Comparison of ENCODE assay signal across 8 cellular contexts in genomic region chr15:39801641-39802309, GRCh38. TPM values are rescaled to one million over a fixed set of nuclear protein-coding genes. Genes with fewer than 3 reads are reported as not detected.
DNase-seq lines count a peak whose midpoint lies in the region; ATAC-seq, FAIRE-seq and TF ChIP-seq lines count a peak whose summit lies in the region.

No MANE protein-coding gene starts in this region.

- H2BK15ac ChIP-seq in IMR-90 (ENCODE audit: low read depth, low read length) = no peak overlapping the region

- H3K4me1 ChIP-seq in IMR-90 (ENCODE audit: control insufficient read depth, insufficient read depth, low read length) = peaks cover 3% of the 10 kb centered on the region

- H4K91ac ChIP-seq in IMR-90 (ENCODE audit: insufficient read depth, low read depth, low read length) = no peak overlapping the region

- no peak overlapping the region for H2BK120ac ChIP-seq in IMR-90 (ENCODE audit: low read depth, low read length)

- H2BK5ac ChIP-seq in IMR-90 (ENCODE audit: low read depth, low read length, poor library complexity, severe bottlenecking) = no peak overlapping the region

- H3K4me1 Mint-ChIP-seq in CD14-positive monocyte (peaks cover 23% of the 10 kb centered on the region), neural crest cell (peaks cover 16% of the 10 kb centered on the region)

- peaks cover 38% of the 10 kb centered on the region for H3K9me1 ChIP-seq in IMR-90 (ENCODE audit: insufficient read depth, low read length)

- in situ Hi-C loops in IMR-90 (cut with MboI; ENCODE audit: low sequenced_read_pairs) = no loop called here
- in situ Hi-C loops in astrocyte of the spinal cord (cut with HindIII; ENCODE audit: low sequenced_read_pairs) = no loop called here

- peaks cover 34% of the 10 kb centered on the region for H3K36me3 ChIP-seq in IMR-90 (ENCODE audit: control insufficient read depth, insufficient read depth, low read length)

- BruUV-seq in IMR-90 (replicated peaks; lab: Mats Ljungman, UMichigan) = no TSS peak

- H3K36me3 Mint-ChIP-seq in CD14-positive monocyte (no peaks in the 10 kb centered on the region), neural crest cell (ENCODE audit: low read depth) (no peaks in the 10 kb centered on the region)

- H4K8ac ChIP-seq in IMR-90 (ENCODE audit: low read depth in 2 of 2, low read length in 2 of 2) = no peak overlapping the region

- H3K9me3 ChIP-seq in IMR-90 (ENCODE audit: control insufficient read depth, insufficient read depth, low read length) = no peaks in the 10 kb centered on the region

- no peak overlapping the region for H3K27ac Mint-ChIP-seq in CD14-positive monocyte
- H3K27ac Mint-ChIP-seq in neural crest cell (ENCODE audit: unreplicated experiment) = no peak overlapping the region

- intact Hi-C loops in CD14-positive monocyte (cut with micrococcal nuclease) (no loop called here), IMR-90 (cut with micrococcal nuclease) (no loop called here)

- H3K4me2 ChIP-seq in IMR-90 (ENCODE audit: low read depth, low read length) = no peak overlapping the region

- H3K4ac ChIP-seq in IMR-90 (ENCODE audit: low read depth, low read length) = no peak overlapping the region

- FAIRE-seq in GM18507 (lab: Jason Lieb, UNC) = peak; percentile 78

- no peak overlapping the region for H3K9ac ChIP-seq in IMR-90 (ENCODE audit: low read depth, low read length)

- H3K4me3 ChIP-seq in IMR-90 (ENCODE audit: insufficient read depth, low read depth, low read length) = no peak overlapping the region
- no peak overlapping the region for H3K4me3 ChIP-seq in astrocyte of the spinal cord (ENCODE audit: low read depth, low read length)

- no peak overlapping the region for H3K27ac ChIP-seq in IMR-90 (ENCODE audit: insufficient read depth, low read length)

- no peak overlapping the region for H4K5ac ChIP-seq in IMR-90 (ENCODE audit: low read depth, low read length)

- TF ChIP-seq CTCF in CD14-positive monocyte (IDR thresholded peaks at IDR 0.05) (peak; percentile 25), IMR-90 (conservative IDR thresholded peaks at IDR 0.05; ENCODE audit: low read depth, low read length) (peak; percentile 34), astrocyte of the spinal cord (IDR thresholded peaks at IDR 0.05; ENCODE audit: low read depth, low read length) (peak; percentile 42), neural crest cell (conservative IDR thresholded peaks at IDR 0.05) (peak; percentile 47)

- dilution Hi-C loops in IMR-90 (cut with HindIII; ENCODE audit: low sequenced_read_pairs, unreplicated experiment) = no loop called here

- H3K9me3 Mint-ChIP-seq in CD14-positive monocyte (no peaks in the 10 kb centered on the region), neural crest cell (no peaks in the 10 kb centered on the region)

- H3K4me3 Mint-ChIP-seq in CD14-positive monocyte (no peak overlapping the region), neural crest cell (no peak overlapping the region)

- no peak for TF ChIP-seq POLR2A in IMR-90 (IDR thresholded peaks at IDR 0.05; ENCODE audit: low read depth, low read length)

- peak overlapping the region; percentile 5; the same call in 1 of the 2 replicates for H2AK5ac ChIP-seq in IMR-90 (ENCODE audit: low read depth, low read length)

- no peak for DNase-seq in CD14-positive monocyte (ENCODE audit: low spot score)
- peak; percentile 46 for DNase-seq in GM18507 (ENCODE audit: extremely low spot score, insufficient read length, low read depth)
- DNase-seq in IMR-90 = no peak
- no peak for DNase-seq in astrocyte of the spinal cord (ENCODE audit: low read depth, low spot score)
- no peak for DNase-seq in neural crest cell (ENCODE audit: low read depth, low spot score)
- DNase-seq in medulla oblongata (ENCODE audit: extremely low spot score) = no peak
- no peak for DNase-seq in HPDE6-E6E7 (ENCODE audit: extremely low spot score)

- no peak overlapping the region for H2AFZ ChIP-seq in IMR-90 (replicated peaks; ENCODE audit: low read length, poor library complexity)

- 100% methylated on average over 3 of the region's 19 CpGs; no CpG with 5 or more reads in 1 of the 2 experiments for WGBS in IMR-90 (ENCODE audit: extremely low coverage in 2 of 2, insufficient read length in 1 of 2), 2 experiments

- H3K79me1 ChIP-seq in IMR-90 (ENCODE audit: low read depth in 1 of 2, low read length in 2 of 2) = peaks cover 37 to 83% of the 10 kb centered on the region in 2 experiments

- H3K18ac ChIP-seq in IMR-90 (ENCODE audit: low read depth, low read length) = no peak overlapping the region

- no peak overlapping the region for H2AK9ac ChIP-seq in IMR-90 (replicated peaks; ENCODE audit: low read depth, low read length, poor library complexity)

- peak; percentile 42; the same call in 1 of the 2 replicates for ATAC-seq in IMR-90 (ENCODE audit: low read depth)
- no peak for ATAC-seq in GM18907 (IDR thresholded peaks at IDR 0.05; ENCODE audit: unreplicated experiment)

- peak; percentile 51 for TF ChIP-seq RAD21 in IMR-90 (IDR thresholded peaks at IDR 0.05; ENCODE audit: low read length)

- POLR2A ChIA-PET in IMR-90 (lab: Charles Lee; ENCODE audit: unreplicated experiment) = no interaction called here

- H3K27me3 Mint-ChIP-seq in CD14-positive monocyte (ENCODE audit: low read depth in 3 of 3) (peaks cover 0 to 5% (median 0%) of the 10 kb centered on the region in 3 donors), neural crest cell (ENCODE audit: low read depth) (no peaks in the 10 kb centered on the region)

- peaks cover 34% of the 10 kb centered on the region for H4K20me1 ChIP-seq in IMR-90 (ENCODE audit: insufficient read depth, low read length)

- CTCF ChIA-PET in IMR-90 (lab: Yijun Ruan, JAX) = interaction anchor here (0.8 kb wide), 1 partner anchor 75 kb away, joined by 3 read pairs; no protein-coding TSS in a partner anchor

- H3K14ac ChIP-seq in IMR-90 (replicated peaks; ENCODE audit: low read depth, low read length) = no peak overlapping the region

- no peak overlapping the region for H3K23ac ChIP-seq in IMR-90 (ENCODE audit: low read depth, low read length)

- H3K56ac ChIP-seq in IMR-90 (ENCODE audit: extremely low read depth, insufficient read depth, low read length) = no peak overlapping the region

- H2BK20ac ChIP-seq in IMR-90 (ENCODE audit: low read depth, low read length) = no peak overlapping the region

- no peaks in the 10 kb centered on the region for H3K27me3 ChIP-seq in IMR-90 (ENCODE audit: control insufficient read depth, insufficient read depth, low read length)

TF ChIP-seq in IMR-90, 13 proteins besides CTCF, POLR2A, EP300 and RAD21:
- TF ChIP-seq CEBPB (IDR thresholded peaks at IDR 0.05; ENCODE audit: low read depth, low read length) (no peak), SMC3 (IDR thresholded peaks at IDR 0.05; ENCODE audit: low read depth, low read length) (peak; percentile 45)
TF ChIP-seq in IMR-90: peak in this region for 1.

RNA-seq across cellular contexts. Expression of gene FSIP1, which starts 19.1 kb away (rescaled TPM):
- polyA plus RNA-seq in CD14-positive monocyte = under 1 TPM; 0.10 to 0.48 TPM
- total RNA-seq in IMR-90 (2012; rRNA removed) = 0.18 and 0.56 TPM in 2 replicates
- polyA plus RNA-seq in IMR-90 (2012; rRNA removed) = 0.03 and 0.10 TPM in 2 replicates
- 0.01 and 0.02 TPM in 2 replicates for polyA plus RNA-seq in IMR-90 (2012; cell fraction: cytosol; rRNA removed)
- polyA plus RNA-seq in IMR-90 (2012; cell fraction: nucleus; rRNA removed; ENCODE audit: low replicate concordance) = 0.11 TPM in 1 of 2 replicates, not detected in the other
- 6.8 and 8.1 TPM in 2 replicates for total RNA-seq in neural crest cell
